1 cellular context compared by ENCODE assay signal in genomic region chr15:70765504-70766281, GRCh38.
TF ChIP-seq lines count a peak whose summit lies in the region.

No MANE protein-coding gene starts in this region.

TF ChIP-seq in WTC11, 78 proteins besides CTCF, POLR2A, EP300 and RAD21 (continued from another document):
- TF ChIP-seq HMGXB4 (CRISPR knock-in tag; IDR thresholded peaks at IDR 0.05): no peak
- TF ChIP-seq MXD4 (CRISPR knock-in tag; IDR thresholded peaks at IDR 0.05; ENCODE audit: borderline replicate concordance): no peak
- TF ChIP-seq MLX (CRISPR knock-in tag; IDR thresholded peaks at IDR 0.05): no peak
- no peak for TF ChIP-seq RORB (CRISPR knock-in tag; IDR thresholded peaks at IDR 0.05)
- no peak for TF ChIP-seq GRHL2 (CRISPR knock-in tag; IDR thresholded peaks at IDR 0.05; ENCODE audit: insufficient replicate concordance, severe bottlenecking)
- TF ChIP-seq ZNF263 (CRISPR knock-in tag; IDR thresholded peaks at IDR 0.05; ENCODE audit: low read depth): no peak
